Comparison of ENCODE assay signal across 8 cellular contexts in the genomic region with DNA sequence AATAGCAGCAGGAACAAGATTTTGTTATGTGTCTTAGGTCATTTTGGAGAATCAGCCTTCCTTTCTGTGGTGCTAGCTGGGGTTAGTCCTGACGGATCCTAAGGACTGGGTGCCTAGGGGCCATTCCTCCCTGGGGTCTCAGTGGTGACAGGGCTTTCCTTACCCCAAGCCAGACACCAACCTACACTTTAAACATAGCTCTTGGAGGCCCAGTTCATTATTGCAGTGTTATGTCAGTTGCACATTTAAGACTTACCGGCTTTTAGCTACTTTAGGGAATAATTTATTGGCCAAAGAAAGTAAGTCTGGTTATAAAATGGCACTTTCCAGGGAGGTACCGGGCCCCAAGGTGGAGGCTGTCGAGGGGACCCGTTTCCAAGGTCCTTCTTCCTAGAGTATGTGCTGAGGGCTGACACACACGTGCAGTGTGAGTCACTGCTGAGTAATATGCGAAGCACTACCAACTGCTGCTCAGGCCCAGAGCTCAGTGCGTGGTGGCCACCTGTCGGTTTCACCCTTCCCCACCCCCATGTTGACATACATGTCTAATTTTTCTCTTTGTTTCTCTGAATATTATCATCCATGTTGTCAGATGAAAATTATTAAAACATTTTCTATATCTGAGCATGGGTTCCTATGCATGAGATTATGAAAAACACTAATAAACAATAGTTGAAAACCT. TPM values are rescaled to one million over a fixed set of nuclear protein-coding genes. Genes with fewer than 3 reads are reported as not detected.
DNase-seq lines count a peak whose midpoint lies in the region; ATAC-seq and TF ChIP-seq lines count a peak whose summit lies in the region.

No MANE protein-coding gene starts in this region.

- H3K36me3 ChIP-seq in GM23248 (ENCODE audit: low read depth) (peaks cover 20% of the 10 kb centered on the region), tibial nerve (peaks cover 0 to 47% (median 0%) of the 10 kb centered on the region in 3 donors), HAP-1 (replicated peaks) (peaks cover 7% of the 10 kb centered on the region; the same call in 1 of the 2 replicates)

- no peaks in the 10 kb centered on the region for H3K9me2 ChIP-seq in GM23248 (ENCODE audit: insufficient read depth)

- H3K4me2 ChIP-seq in GM23248 (ENCODE audit: unreplicated experiment) = no peak overlapping the region

- peak; percentile 100 for ATAC-seq in GM18502 (IDR thresholded peaks at IDR 0.05; ENCODE audit: poor library complexity, unreplicated experiment)

- no peak for TF ChIP-seq EP300 in tibial nerve (IDR thresholded peaks at IDR 0.05)

- in situ Hi-C loops in GM23248 (cut with MboI) = no loop called here
- in situ Hi-C loops in astrocyte of the cerebellum (cut with HindIII; ENCODE audit: low sequenced_read_pairs) = no loop called here
- in situ Hi-C loops in G401 (cut with HindIII; ENCODE audit: low sequenced_read_pairs) = no loop called here
- in situ Hi-C loops in HAP-1 (cut with MboI; ENCODE audit: low sequenced_read_pairs) = no loop called here

- no peak overlapping the region for H3K27ac ChIP-seq in GM23248
- no peak overlapping the region for H3K27ac ChIP-seq in tibial nerve

- no peak for TF ChIP-seq POLR2A in tibial nerve (IDR thresholded peaks at IDR 0.05)

- H3F3A ChIP-seq in GM23248 (ENCODE audit: insufficient read depth) = no peaks in the 10 kb centered on the region

- H3K9me3 ChIP-seq in GM23248 (ENCODE audit: low read depth) (no peaks in the 10 kb centered on the region), tibial nerve (no peaks in the 10 kb centered on the region), HAP-1 (no peaks in the 10 kb centered on the region)

- no peak overlapping the region for H2AFZ ChIP-seq in GM23248

- DNase-seq in GM23248 (peak; percentile 68), M059J (ENCODE audit: low read depth) (peak; percentile 86), astrocyte of the cerebellum (ENCODE audit: low read depth) (peak; percentile 45), tibial nerve (ENCODE audit: low spot score in 2 of 2) (no peak), G401 (ENCODE audit: low spot score) (no peak), HAP-1 (ENCODE audit: low spot score in 2 of 2) (no peak)
- peak; percentile 49 to 63 for DNase-seq in stimulated activated CD4-positive, alpha-beta T cell treated with anti-CD3 and anti-CD28 coated beads, Interleukin-2, amount 100 ng/mL, for 24 hours

- H3K4me1 ChIP-seq in GM23248 (ENCODE audit: insufficient read depth) (peaks cover 8% of the 10 kb centered on the region; the same call in 1 of the 2 replicates), tibial nerve (no peaks in the 10 kb centered on the region), HAP-1 (no peaks in the 10 kb centered on the region)

- WGBS in GM23248 (ENCODE audit: low coverage in 1 of 2, low lambda C conversion rate in 2 of 2, missing lambda C conversion rate in 2 of 2), 2 experiments = 85 to 86% methylated on average over 9 of the region's 9 CpGs
- 93 to 96% methylated on average over 9 of the region's 9 CpGs for WGBS in tibial nerve, 2 donors

- H3K4me3 ChIP-seq in GM23248 = no peak overlapping the region
- H3K4me3 ChIP-seq in astrocyte of the cerebellum (ENCODE audit: low read depth, low read length) = no peak overlapping the region
- no peak overlapping the region for H3K4me3 ChIP-seq in tibial nerve
- H3K4me3 ChIP-seq in HAP-1 = no peak overlapping the region

- 0 out of 2 replicates have a peak, but pooled peaks cover 4% of the 10 kb centered on the region for H4K20me1 ChIP-seq in GM23248 (ENCODE audit: insufficient read depth)

- H3K79me2 ChIP-seq in GM23248 (ENCODE audit: insufficient read depth) = no peaks in the 10 kb centered on the region

- TF ChIP-seq CTCF in astrocyte of the cerebellum (IDR thresholded peaks at IDR 0.05; ENCODE audit: low read depth, low read length, missing control alignments) = peak; percentile 42
- TF ChIP-seq CTCF in tibial nerve (IDR thresholded peaks at IDR 0.05) = no peak

- H3K9ac ChIP-seq in GM23248 = no peak overlapping the region

- H3K27me3 ChIP-seq in GM23248 (replicated peaks; ENCODE audit: insufficient read depth) = no peaks in the 10 kb centered on the region
- H3K27me3 ChIP-seq in tibial nerve = no peaks in the 10 kb centered on the region
- no peaks in the 10 kb centered on the region for H3K27me3 ChIP-seq in HAP-1 (ENCODE audit: low read depth)

RNA-seq across cellular contexts. Expression of a gene that starts 37.0 kb away (rescaled TPM):
- total RNA-seq in GM23248 (2014; rRNA removed; shearing (Covaris generic)) = 0.32 and 0.38 TPM in 2 replicates
- polyA plus RNA-seq in GM23248 (2016; fragmentation: Nextera tagmentation; extraction: Ambion mirVana) = 0.45 and 0.61 TPM in 2 replicates
- total RNA-seq in M059J (2014; rRNA removed; shearing (Covaris generic)) = 3.2 and 5.7 TPM in 2 replicates
- total RNA-seq in tibial nerve = 1 to 10 TPM in 2 of 4 donors, under 1 TPM in 1, not detected in 1; 0.66 to 4.2 (median 2.3) TPM
- total RNA-seq in G401 (2014; rRNA removed; shearing (Covaris generic)) = 0.14 and 0.98 TPM in 2 replicates

Comparison
In these comparisons a context has a peak if more than half of its experiments do, and no peak if none do; other contexts are left out.
1. DNase-seq: peak in GM23248 (single experiment), M059J (single experiment), astrocyte of the cerebellum (single experiment) and stimulated activated CD4-positive, alpha-beta T cell treated with anti-CD3 and anti-CD28 coated beads, Interleukin-2, amount 100 ng/mL, for 24 hours (2 of 2); none in tibial nerve (0 of 2), G401 (single experiment) and HAP-1 (0 of 2).